Comparison of ENCODE assay signal across 28 cellular contexts in genomic region chr10:97599272-97599619, GRCh38. TPM values are rescaled to one million over a fixed set of nuclear protein-coding genes. Genes with fewer than 3 reads are reported as not detected.
"Had no signal": no experiment of that assay in that cellular context is flagged by ENCODE, and none has a peak within 500 bp of the region (broad histone marks: within the 10 kb centered on the region; RNA-seq: fewer than 3 reads in every experiment).

No MANE protein-coding gene starts in this region.

- H3K27me3 ChIP-seq: cardiac muscle cell, MG63 had no signal

- H3K27ac Mint-ChIP-seq: activated CD8-positive, alpha-beta memory T cell treated with anti-CD3 and anti-CD28 coated beads, Interleukin-2, amount 10 ng/mL, durations not matched to agents 7 days and 5 days; activated naive CD8-positive, alpha-beta T cell; activated T-cell treated with anti-CD3 and anti-CD28 coated beads, Interleukin-2, amount 50 U/mL, for 24 hours; activated T-helper 1 cell treated with anti-CD3 and anti-CD28 coated beads, Interleukin-12 subunit alpha, Interleukin-12 subunit beta, Interleukin-2, Interleukin-4 antibody, amounts not matched to agents 30 ng/mL and 10 ng/mL and 1 ng/mL, durations not matched to agents 14 hours and 24 hours and 36 hours; brain; T-helper 17 cell; WTC11 had no signal

- H3K36me3 ChIP-seq: cardiac muscle cell, MG63 had no signal

- H3K4me3 ChIP-seq: cardiac muscle cell, MG63 had no signal

- H3K4me3 Mint-ChIP-seq: activated CD8-positive, alpha-beta memory T cell treated with anti-CD3 and anti-CD28 coated beads, Interleukin-2, amount 10 ng/mL, durations not matched to agents 7 days and 5 days; activated naive CD8-positive, alpha-beta T cell; activated T-cell treated with anti-CD3 and anti-CD28 coated beads, Interleukin-2, amount 50 U/mL, for 24 hours; activated T-helper 1 cell treated with anti-CD3 and anti-CD28 coated beads, Interleukin-12 subunit alpha, Interleukin-12 subunit beta, Interleukin-2, Interleukin-4 antibody, amounts not matched to agents 30 ng/mL and 10 ng/mL and 1 ng/mL, durations not matched to agents 14 hours and 24 hours and 36 hours; brain; T-helper 17 cell; WTC11 had no signal

- H3K27me3 Mint-ChIP-seq: activated CD8-positive, alpha-beta memory T cell treated with anti-CD3 and anti-CD28 coated beads, Interleukin-2, amount 10 ng/mL, durations not matched to agents 7 days and 5 days; activated naive CD8-positive, alpha-beta T cell; activated T-cell treated with anti-CD3 and anti-CD28 coated beads, Interleukin-2, amount 50 U/mL, for 24 hours; T-helper 17 cell had no signal

- H3K4me1 Mint-ChIP-seq: activated CD8-positive, alpha-beta memory T cell treated with anti-CD3 and anti-CD28 coated beads, Interleukin-2, amount 10 ng/mL, durations not matched to agents 7 days and 5 days had no signal

- H3K27ac ChIP-seq: cardiac muscle cell had no signal

- DNase-seq: activated CD4-positive, alpha-beta T cell treated with anti-CD3 and anti-CD28 coated beads for 48 hours; activated CD4-positive, alpha-beta T cell treated with anti-CD3 and anti-CD28 coated beads, Interleukin-2, amount 50 U/mL, for 48 hours; activated CD4-positive, CD25-positive, alpha-beta regulatory T cell treated with anti-CD3 and anti-CD28 coated beads, Interleukin-2, amount 50 U/mL, for 72 hours; activated CD8-positive, alpha-beta memory T cell treated with anti-CD3 and anti-CD28 coated beads, Interleukin-2, amount 10 ng/mL, durations not matched to agents 7 days and 5 days; activated effector memory CD4-positive, alpha-beta T cell treated with Interleukin-2 at 50 U/mL for 16 hours; activated naive CD4-positive, alpha-beta T cell; activated T-cell treated with anti-CD3 and anti-CD28 coated beads, Interleukin-2, amount 50 U/mL, for 24 hours; amygdala; MG63; MV-4-11; NCI-H1105; NCI-H1436; NCI-H1694 treated with DMSO at 0.1 percent for 48 hours; NCI-H2029 treated with DMSO at 0.1 percent for 48 hours; NCI-H345; NCI-H510A; NCI-H69; PC-3; SHP77 treated with DMSO at 0.1 percent for 48 hours; T-helper 17 cell; T-helper 9 cell had no signal

- H3K9me3 Mint-ChIP-seq: activated T-cell treated with anti-CD3 and anti-CD28 coated beads, Interleukin-2, amount 50 U/mL, for 24 hours; activated T-helper 1 cell treated with anti-CD3 and anti-CD28 coated beads, Interleukin-12 subunit alpha, Interleukin-12 subunit beta, Interleukin-2, Interleukin-4 antibody, amounts not matched to agents 30 ng/mL and 10 ng/mL and 1 ng/mL, durations not matched to agents 14 hours and 24 hours and 36 hours; WTC11 had no signal

- FAIRE-seq: astrocyte, RCC 7860 had no signal

- H3K36me3 Mint-ChIP-seq: activated CD8-positive, alpha-beta memory T cell treated with anti-CD3 and anti-CD28 coated beads, Interleukin-2, amount 10 ng/mL, durations not matched to agents 7 days and 5 days; activated naive CD8-positive, alpha-beta T cell; brain; WTC11 had no signal

- ATAC-seq: activated CD8-positive, alpha-beta memory T cell treated with anti-CD3 and anti-CD28 coated beads, Interleukin-2, amount 10 ng/mL, durations not matched to agents 7 days and 5 days; PC-3; T-helper 17 cell had no signal

- H3K9me3 ChIP-seq: MG63 had no signal

RNA-seq across cellular contexts. Expression of gene C10orf62, which starts 9.7 kb away (rescaled TPM):
- total RNA-seq: activated CD8-positive, alpha-beta memory T cell treated with anti-CD3 and anti-CD28 coated beads, Interleukin-2, amount 10 ng/mL, durations not matched to agents 7 days and 5 days; activated T-helper 1 cell treated with anti-CD3 and anti-CD28 coated beads, Interleukin-12 subunit alpha, Interleukin-12 subunit beta, Interleukin-2, Interleukin-4 antibody, amounts not matched to agents 30 ng/mL and 10 ng/mL and 1 ng/mL, durations not matched to agents 14 hours and 24 hours and 36 hours; astrocyte; PC-3; T-helper 17 cell; WTC11 had no signal
- polyA plus RNA-seq: cardiac muscle cell had no signal

RNA-seq across cellular contexts. Expression of gene HOGA1, which starts 15.1 kb away (rescaled TPM):
- total RNA-seq: activated CD8-positive, alpha-beta memory T cell treated with anti-CD3 and anti-CD28 coated beads, Interleukin-2, amount 10 ng/mL, durations not matched to agents 7 days and 5 days; activated T-helper 1 cell treated with anti-CD3 and anti-CD28 coated beads, Interleukin-12 subunit alpha, Interleukin-12 subunit beta, Interleukin-2, Interleukin-4 antibody, amounts not matched to agents 30 ng/mL and 10 ng/mL and 1 ng/mL, durations not matched to agents 14 hours and 24 hours and 36 hours; T-helper 17 cell had no signal

RNA-seq across cellular contexts. Expression of gene ANKRD2, which starts 26.7 kb away (rescaled TPM):
- total RNA-seq: activated T-helper 1 cell treated with anti-CD3 and anti-CD28 coated beads, Interleukin-12 subunit alpha, Interleukin-12 subunit beta, Interleukin-2, Interleukin-4 antibody, amounts not matched to agents 30 ng/mL and 10 ng/mL and 1 ng/mL, durations not matched to agents 14 hours and 24 hours and 36 hours; cardiac muscle cell; T-helper 17 cell; WTC11 had no signal
- polyA plus RNA-seq: cardiac muscle cell had no signal
